In genomic region chr20:53595742-53596141, GRCh38 we compare ENCODE assay signal across 8 cellular contexts. TPM values are rescaled to one million over a fixed set of nuclear protein-coding genes. Genes with fewer than 3 reads are reported as not detected.
DNase-seq lines count a peak whose midpoint lies in the region; ATAC-seq, FAIRE-seq and TF ChIP-seq lines count a peak whose summit lies in the region.
"Not testable (repeated sequence)": the region's sequence is repeated elsewhere in the genome, so short reads cannot be mapped to it uniquely, and the experiment has no call there.

No MANE protein-coding gene starts in this region.

- H3K36me3 ChIP-seq in KOPT-K1 (ENCODE audit: insufficient read depth, low read length); endothelial cell of umbilical vein (ENCODE audit: control insufficient read depth in 2 of 2, extremely low read depth in 1 of 2, insufficient read depth in 2 of 2, low read length in 2 of 2); HepG2 (replicated peaks in 1 of 2; ENCODE audit: control insufficient read depth in 1 of 2, insufficient read depth in 2 of 2, low read length in 2 of 2); osteoblast (ENCODE audit: insufficient read depth, low read length); suprapubic skin: not testable (repeated sequence)

- TF ChIP-seq POLR2A in endothelial cell of umbilical vein (IDR thresholded peaks at IDR 0.05; ENCODE audit: low read depth, low read length); suprapubic skin (IDR thresholded peaks at IDR 0.05): not testable (repeated sequence)
- peak; percentile 69 to 78 for TF ChIP-seq POLR2A in HepG2 (IDR thresholded peaks at IDR 0.05; ENCODE audit: insufficient read depth in 1 of 2, low read depth in 2 of 2, low read length in 2 of 2)

- peak overlapping the region; percentile 74 for H3K27ac ChIP-seq in CD4-positive, alpha-beta T cell (ENCODE audit: low read depth, low read length)
- H3K27ac ChIP-seq in KOPT-K1 (ENCODE audit: low read depth, low read length, poor library complexity, severe bottlenecking) (peak overlapping the region; percentile 83), HepG2 (ENCODE audit: extremely low read length, insufficient read depth, low read length) (peak overlapping the region; percentile 86), osteoblast (ENCODE audit: low read depth, low read length) (peak overlapping the region; percentile 97), suprapubic skin (peak overlapping the region; percentile 100)
- H3K27ac ChIP-seq in endothelial cell of umbilical vein (ENCODE audit: insufficient read depth, low read depth, low read length): not testable (repeated sequence)

- H3K27me3 Mint-ChIP-seq in CD4-positive, alpha-beta T cell; T-helper 2 cell treated with Interferon-gamma antibody and Interleukin-4, amounts not matched to agents 5 μg/mL and 100 μg/mL, for 36 hours (ENCODE audit: low read depth); activated naive CD8-positive, alpha-beta T cell treated with anti-CD3 and anti-CD28 coated beads, Interleukin-2, amount 50 U/mL, for 24 hours: not testable (repeated sequence)

- H2AFZ ChIP-seq in endothelial cell of umbilical vein (ENCODE audit: low read depth, low read length): peak overlapping the region; percentile 42
- H2AFZ ChIP-seq in HepG2 (ENCODE audit: low read length); osteoblast (ENCODE audit: low read length): not testable (repeated sequence)

- not testable (repeated sequence) for BruUV-seq in endothelial cell of umbilical vein (replicated peaks; lab: Mats Ljungman, UMichigan); HepG2 (replicated peaks; lab: Mats Ljungman, UMichigan)

- intact Hi-C loops in CD4-positive, alpha-beta T cell (cut with DNase I, micrococcal nuclease): loop anchor here (2.0 to 5.0 kb wide), 3 partner anchors 47 to 277 kb away; no protein-coding TSS in a partner anchor
- intact Hi-C loops in endothelial cell of umbilical vein (cut with micrococcal nuclease): loop anchor here (1.0 to 2.0 kb wide), 2 partner anchors 14 to 47 kb away; no protein-coding TSS in a partner anchor
- intact Hi-C loops in HepG2 (cut with micrococcal nuclease; ENCODE audit: unreplicated experiment): loop anchor here (1.0 to 5.0 kb wide), 3 partner anchors 27 to 274 kb away; no protein-coding TSS in a partner anchor

- not testable (repeated sequence) for H3K9me3 Mint-ChIP-seq in CD4-positive, alpha-beta T cell; T-helper 2 cell treated with Interferon-gamma antibody and Interleukin-4, amounts not matched to agents 5 μg/mL and 100 μg/mL, for 36 hours; activated naive CD8-positive, alpha-beta T cell treated with anti-CD3 and anti-CD28 coated beads, Interleukin-2, amount 50 U/mL, for 24 hours

- FAIRE-seq in endothelial cell of umbilical vein (lab: Jason Lieb, UNC): not testable (repeated sequence)
- FAIRE-seq in HepG2 (lab: Jason Lieb, UNC): peak; percentile 77

- not testable (repeated sequence) for H3K4me3 ChIP-seq in endothelial cell of umbilical vein (replicated peaks in 1 of 3; ENCODE audit: insufficient read depth in 1 of 3, low read depth in 1 of 3, low read length in 3 of 3); osteoblast (ENCODE audit: insufficient read depth, low read length)
- H3K4me3 ChIP-seq in HepG2 (replicated peaks in 1 of 3; ENCODE audit: insufficient read depth in 1 of 3, low read depth in 2 of 3, low read length in 3 of 3) (peak overlapping the region; percentile 53 to 89 (median 80); a peak in 5 of 6 replicates), suprapubic skin (peak overlapping the region; percentile 99)

- H4K20me1 ChIP-seq in endothelial cell of umbilical vein (replicated peaks; ENCODE audit: control insufficient read depth, extremely low read depth, insufficient read depth, low read length); HepG2 (ENCODE audit: insufficient read depth, low read length); osteoblast (ENCODE audit: insufficient read depth, low read length): not testable (repeated sequence)

- DNase-seq in CD4-positive, alpha-beta T cell; T-helper 2 cell treated with Interferon-gamma antibody and Interleukin-4, amounts not matched to agents 5 μg/mL and 100 μg/mL, for 36 hours (ENCODE audit: low spot score); activated naive CD8-positive, alpha-beta T cell treated with anti-CD3 and anti-CD28 coated beads, Interleukin-2, amount 50 U/mL, for 24 hours; endothelial cell of umbilical vein (ENCODE audit: low read depth, low spot score); osteoblast (ENCODE audit: insufficient read length, low spot score, missing footprints); suprapubic skin (ENCODE audit: low spot score in 2 of 2): not testable (repeated sequence)
- peak; percentile 96 for DNase-seq in HepG2 (ENCODE audit: low spot score)

- not testable (repeated sequence) for H3K27me3 ChIP-seq in CD4-positive, alpha-beta T cell (ENCODE audit: control insufficient read depth, insufficient read depth, low read length); endothelial cell of umbilical vein (ENCODE audit: control insufficient read depth in 2 of 2, insufficient read depth in 2 of 2, low read length in 2 of 2); HepG2 (ENCODE audit: control insufficient read depth in 1 of 2, insufficient read depth in 2 of 2, low read length in 2 of 2); osteoblast (ENCODE audit: insufficient read depth, low read length); suprapubic skin

- peaks cover 25% of the 10 kb centered on the region for H3K79me2 ChIP-seq in endothelial cell of umbilical vein (ENCODE audit: control insufficient read depth, insufficient read depth, low read length)
- peaks cover 31% of the 10 kb centered on the region for H3K79me2 ChIP-seq in HepG2 (ENCODE audit: insufficient read depth, low read length)
- peaks cover 25% of the 10 kb centered on the region for H3K79me2 ChIP-seq in osteoblast (ENCODE audit: insufficient read depth, low read length)

- not testable (repeated sequence) for H3K4me2 ChIP-seq in endothelial cell of umbilical vein (ENCODE audit: insufficient read depth, low read length)
- peak overlapping the region; percentile 99 for H3K4me2 ChIP-seq in HepG2 (ENCODE audit: low read depth, low read length)
- H3K4me2 ChIP-seq in osteoblast (ENCODE audit: insufficient read depth, low read length): peak overlapping the region; percentile 74

- dilution Hi-C loops in endothelial cell of umbilical vein (cut with MboI; ENCODE audit: extremely low pct_ligation_motif_present, low sequenced_read_pairs): loop anchor here (25.0 kb wide), 1 partner anchor 342 kb away; no protein-coding TSS in a partner anchor

- 0% methylated on average over 3 of the region's 3 CpGs for WGBS in HepG2 (ENCODE audit: low lambda C conversion rate)
- WGBS in suprapubic skin: 29% methylated on average over 3 of the region's 3 CpGs

- H3K27ac Mint-ChIP-seq in CD4-positive, alpha-beta T cell: peak overlapping the region; percentile 95
- H3K27ac Mint-ChIP-seq in T-helper 2 cell treated with Interferon-gamma antibody and Interleukin-4, amounts not matched to agents 5 μg/mL and 100 μg/mL, for 36 hours: peak overlapping the region; percentile 91
- H3K27ac Mint-ChIP-seq in activated naive CD8-positive, alpha-beta T cell treated with anti-CD3 and anti-CD28 coated beads, Interleukin-2, amount 50 U/mL, for 24 hours: peak overlapping the region; percentile 86

- H3K4me1 Mint-ChIP-seq in CD4-positive, alpha-beta T cell (ENCODE audit: low read depth): peaks cover 72% of the 10 kb centered on the region
- peaks cover 45% of the 10 kb centered on the region for H3K4me1 Mint-ChIP-seq in T-helper 2 cell treated with Interferon-gamma antibody and Interleukin-4, amounts not matched to agents 5 μg/mL and 100 μg/mL, for 36 hours (ENCODE audit: low read depth)
- peaks cover 54% of the 10 kb centered on the region for H3K4me1 Mint-ChIP-seq in activated naive CD8-positive, alpha-beta T cell treated with anti-CD3 and anti-CD28 coated beads, Interleukin-2, amount 50 U/mL, for 24 hours

- CTCF ChIA-PET in CD4-positive, alpha-beta T cell (lab: Charles Lee): interaction anchor here (0.9 to 1.4 kb wide), 3 partner anchors 13 to 47 kb away, joined by 3 to 4 read pairs (median 4); no protein-coding TSS in a partner anchor
- CTCF ChIA-PET in endothelial cell of umbilical vein (lab: Charles Lee): interaction anchor here (2.6 kb wide), 1 partner anchor 233 kb away, joined by 7 read pairs; no protein-coding TSS in a partner anchor
- CTCF ChIA-PET in HepG2 (lab: Yijun Ruan, JAX; ENCODE audit: low intra/inter-chr PET ratio, low total read pairs): not testable (repeated sequence)

- H3K9me1 ChIP-seq in endothelial cell of umbilical vein (replicated peaks; ENCODE audit: control insufficient read depth, extremely low read depth, insufficient read depth, low read length): not testable (repeated sequence)

- TF ChIP-seq RAD21 in HepG2 (CRISPR knock-in tag; IDR thresholded peaks at IDR 0.05): not testable (repeated sequence)

- not testable (repeated sequence) for H3K9ac ChIP-seq in endothelial cell of umbilical vein (replicated peaks; ENCODE audit: extremely low read depth, insufficient read depth, low read length)
- peak overlapping the region; percentile 87 for H3K9ac ChIP-seq in HepG2 (ENCODE audit: insufficient read depth, low read depth, low read length)

- H3K9me3 ChIP-seq in CD4-positive, alpha-beta T cell (ENCODE audit: control insufficient read depth, low read length); KOPT-K1 (ENCODE audit: insufficient read depth, low read length, poor library complexity, severe bottlenecking); endothelial cell of umbilical vein (replicated peaks; ENCODE audit: control insufficient read depth, insufficient read depth, low read length); HepG2 (ENCODE audit: low read length); osteoblast (ENCODE audit: low read depth, low read length); suprapubic skin: not testable (repeated sequence)

- ATAC-seq in CD4-positive, alpha-beta T cell (ENCODE audit: poor library complexity); activated naive CD8-positive, alpha-beta T cell treated with anti-CD3 and anti-CD28 coated beads, Interleukin-2, amount 50 U/mL, for 24 hours: not testable (repeated sequence)
- peak; percentile 22 for ATAC-seq in HepG2

- peak overlapping the region; percentile 81 for H3K4me3 Mint-ChIP-seq in CD4-positive, alpha-beta T cell
- peak overlapping the region; percentile 84 for H3K4me3 Mint-ChIP-seq in T-helper 2 cell treated with Interferon-gamma antibody and Interleukin-4, amounts not matched to agents 5 μg/mL and 100 μg/mL, for 36 hours
- H3K4me3 Mint-ChIP-seq in activated naive CD8-positive, alpha-beta T cell treated with anti-CD3 and anti-CD28 coated beads, Interleukin-2, amount 50 U/mL, for 24 hours: peak overlapping the region; percentile 78

- H3K36me3 Mint-ChIP-seq in CD4-positive, alpha-beta T cell (ENCODE audit: low read depth): peaks cover 17% of the 10 kb centered on the region
- peaks cover 26% of the 10 kb centered on the region for H3K36me3 Mint-ChIP-seq in T-helper 2 cell treated with Interferon-gamma antibody and Interleukin-4, amounts not matched to agents 5 μg/mL and 100 μg/mL, for 36 hours (ENCODE audit: low read depth)
- not testable (repeated sequence) for H3K36me3 Mint-ChIP-seq in activated naive CD8-positive, alpha-beta T cell treated with anti-CD3 and anti-CD28 coated beads, Interleukin-2, amount 50 U/mL, for 24 hours (ENCODE audit: low read depth)

- H3K4me1 ChIP-seq in endothelial cell of umbilical vein (ENCODE audit: control insufficient read depth, extremely low read depth, insufficient read depth, low read length): peaks cover 30% of the 10 kb centered on the region
- peaks cover 44% of the 10 kb centered on the region for H3K4me1 ChIP-seq in HepG2 (ENCODE audit: insufficient read depth, low read length)
- peaks cover 20% of the 10 kb centered on the region for H3K4me1 ChIP-seq in osteoblast (ENCODE audit: insufficient read depth, low read length)
- peaks cover 42% of the 10 kb centered on the region for H3K4me1 ChIP-seq in suprapubic skin

- in situ Hi-C loops in HepG2 (cut with HindIII; ENCODE audit: extremely low pct_ligation_motif_present, low pct_unique_long_range_greater_than_20kb): not testable (repeated sequence)

- TF ChIP-seq EP300 in HepG2 (IDR thresholded peaks at IDR 0.05; ENCODE audit: low read depth in 2 of 2, low read length in 2 of 2) (peak in 1 of 2 experiments; percentile 67; a peak in 2 of 4 replicates), HepG2 (CRISPR knock-in tag; IDR thresholded peaks at IDR 0.05; ENCODE audit: borderline replicate concordance) (0 out of 2 replicates have a peak, but pooled peaks have one; percentile 33)
- not testable (repeated sequence) for TF ChIP-seq EP300 in suprapubic skin (IDR thresholded peaks at IDR 0.05)

- not testable (repeated sequence) for TF ChIP-seq CTCF in CD4-positive, alpha-beta T cell (IDR thresholded peaks at IDR 0.05); endothelial cell of umbilical vein (IDR thresholded peaks at IDR 0.05; ENCODE audit: extremely low read depth in 1 of 2, insufficient read depth in 1 of 2, low read depth in 1 of 2, low read length in 2 of 2); HepG2 (CRISPR knock-in tag; IDR thresholded peaks at IDR 0.05); osteoblast (IDR thresholded peaks at IDR 0.05; ENCODE audit: extremely low read depth, low read depth, low read length); suprapubic skin (IDR thresholded peaks at IDR 0.05)

- POLR2A ChIA-PET in CD4-positive, alpha-beta T cell (lab: Charles Lee): interaction anchor here (1.2 to 7.6 kb wide), 12 partner anchors 10 to 277 kb away, joined by 3 to 111 read pairs (median 14); no protein-coding TSS in a partner anchor
- POLR2A ChIA-PET in endothelial cell of umbilical vein (lab: Charles Lee): not testable (repeated sequence)
- POLR2A ChIA-PET in HepG2 (lab: Yijun Ruan, JAX): interaction anchor here (0.9 to 9.2 kb wide), 20 partner anchors 10 to 537 kb away, joined by 3 to 164 read pairs (median 13); no protein-coding TSS in a partner anchor

RNA-seq across cellular contexts. Expression of gene ZNF217, which starts 2.1 kb away (rescaled TPM):
- total RNA-seq in CD4-positive, alpha-beta T cell: 10 to 100 TPM; 83.5 to 87.4 TPM
- 31.7 and 32.1 TPM in 2 replicates for total RNA-seq in endothelial cell of umbilical vein
- polyA plus RNA-seq in endothelial cell of umbilical vein: 3.7 and 5.8 TPM in 2 replicates
- polyA plus RNA-seq in endothelial cell of umbilical vein (2011; cell fraction: cytosol; rRNA removed): 5.3 and 5.5 TPM in 2 replicates
- polyA plus RNA-seq in endothelial cell of umbilical vein (2011; cell fraction: nucleus; rRNA removed): 11.8 and 13.8 TPM in 2 replicates
- 15.4 and 17.4 TPM in 2 replicates for polyA plus RNA-seq in endothelial cell of umbilical vein (2012)
- 24.0 and 24.4 TPM in 2 replicates for polyA minus RNA-seq in endothelial cell of umbilical vein
- 8.3 TPM for polyA minus RNA-seq in endothelial cell of umbilical vein (2011; cell fraction: cytosol; rRNA and poly(A)+ RNA removed)
- polyA minus RNA-seq in endothelial cell of umbilical vein (2011; cell fraction: nucleus; rRNA and poly(A)+ RNA removed): 15.6 and 23.5 TPM in 2 replicates
- total RNA-seq in HepG2 (2016; rRNA removed; fragmentation: Illumina TruSeq; extraction: Trizol): 29.8 and 65.0 TPM in 2 replicates
- 3.8 and 3.9 TPM in 2 replicates for total RNA-seq in HepG2 (2016; cell fraction: cytosol; rRNA removed; fragmentation: Illumina TruSeq; extraction: Trizol; ENCODE audit: low read depth)
- 30.1 and 52.5 TPM in 2 replicates for total RNA-seq in HepG2 (2016; cell fraction: insoluble cytoplasmic fraction; rRNA removed; fragmentation: Illumina TruSeq; extraction: Trizol)
- total RNA-seq in HepG2 (2016; cell fraction: membrane; rRNA removed; fragmentation: Illumina TruSeq; extraction: Trizol): 17.5 and 18.9 TPM in 2 replicates
- total RNA-seq in HepG2 (2016; cell fraction: nucleus; rRNA removed; fragmentation: Illumina TruSeq; extraction: Trizol): 46.4 and 49.3 TPM in 2 replicates
- 22.3 and 23.7 TPM in 2 replicates for polyA plus RNA-seq in HepG2 (2011; rRNA removed)
- polyA plus RNA-seq in HepG2 (2011; cell fraction: cytosol; rRNA removed): 16.1 and 20.6 TPM in 2 replicates
- 28.1 and 34.2 TPM in 2 replicates for polyA plus RNA-seq in HepG2 (2011; cell fraction: nucleus; rRNA removed)
- 30.6 and 41.2 TPM in 2 replicates for polyA plus RNA-seq in HepG2 (2012)
- polyA plus RNA-seq in HepG2 (2016; cell fraction: cytosol; fragmentation: Illumina TruSeq; extraction: Trizol; ENCODE audit: low read depth): 0.85 and 1.1 TPM in 2 replicates
- polyA plus RNA-seq in HepG2 (2016; cell fraction: insoluble cytoplasmic fraction; fragmentation: Illumina TruSeq; extraction: Trizol; ENCODE audit: low read depth): 50.4 and 54.5 TPM in 2 replicates
- polyA plus RNA-seq in HepG2 (2016; cell fraction: membrane; fragmentation: Illumina TruSeq; extraction: Trizol; ENCODE audit: low read depth): 5.7 and 6.3 TPM in 2 replicates
- 66.7 and 71.5 TPM in 2 replicates for polyA plus RNA-seq in HepG2 (2016; cell fraction: nucleus; fragmentation: Illumina TruSeq; extraction: Trizol; ENCODE audit: insufficient read depth, low read depth)
- polyA minus RNA-seq in HepG2 (2011; rRNA and poly(A)+ RNA removed; ENCODE audit: low replicate concordance): 13.5 and 82.3 TPM in 2 replicates
- polyA minus RNA-seq in HepG2 (2011; cell fraction: cytosol; rRNA and poly(A)+ RNA removed): 62.7 and 65.9 TPM in 2 replicates
- polyA minus RNA-seq in HepG2 (2011; cell fraction: nucleus; rRNA and poly(A)+ RNA removed): 63.2 and 86.3 TPM in 2 replicates
- total RNA-seq in osteoblast: 26.4 and 26.8 TPM in 2 replicates
- 10 to 100 TPM; 31.2 to 64.8 (median 46.7) TPM for total RNA-seq in suprapubic skin
